Comparison of ENCODE assay signal across 2 cellular contexts in genomic region chr5:137867664-137868063, GRCh38.
TF ChIP-seq lines count a peak whose summit lies in the region.

MYOT (plus strand) TSS chr5:137867860; CDS start chr5:137870652, 2,792 bp downstream.

TF ChIP-seq in GM23338, 12 proteins besides CTCF, POLR2A, EP300 and RAD21 (continued from another document):
- no peak for TF ChIP-seq REST (IDR thresholded peaks at IDR 0.05; ENCODE audit: unreplicated experiment)
- no peak for TF ChIP-seq POLR2AphosphoS5 (IDR thresholded peaks at IDR 0.05; ENCODE audit: low read depth)
- TF ChIP-seq ZNF331 (CRISPR knock-in tag; IDR thresholded peaks at IDR 0.05; ENCODE audit: low read depth): no peak
- no peak for TF ChIP-seq CREB1 (CRISPR knock-in tag; IDR thresholded peaks at IDR 0.05; ENCODE audit: low read depth)
- TF ChIP-seq ZNF114 (CRISPR knock-in tag; IDR thresholded peaks at IDR 0.05): no peak
- no peak for TF ChIP-seq JUNB (IDR thresholded peaks at IDR 0.05; ENCODE audit: unreplicated experiment)
- TF ChIP-seq EZH2 (IDR thresholded peaks at IDR 0.05; ENCODE audit: low read depth, unreplicated experiment): no peak
- no peak for TF ChIP-seq NANOG (IDR thresholded peaks at IDR 0.05; ENCODE audit: borderline replicate concordance)
- no peak for TF ChIP-seq ZNF462 (CRISPR knock-in tag; IDR thresholded peaks at IDR 0.05)

TF ChIP-seq in WTC11, 78 proteins besides CTCF, POLR2A, EP300 and RAD21 (continued from another document):
- TF ChIP-seq ATF2 (CRISPR knock-in tag; IDR thresholded peaks at IDR 0.05; ENCODE audit: borderline replicate concordance, low read depth) (no peak), EMX1 (CRISPR knock-in tag; IDR thresholded peaks at IDR 0.05) (no peak), PREB (CRISPR knock-in tag; IDR thresholded peaks at IDR 0.05; ENCODE audit: borderline replicate concordance) (no peak), NR2C2 (CRISPR knock-in tag; IDR thresholded peaks at IDR 0.05) (no peak), FOXK1 (CRISPR knock-in tag; IDR thresholded peaks at IDR 0.05) (no peak)
